8 cellular contexts compared by ENCODE assay signal in the genomic region with DNA sequence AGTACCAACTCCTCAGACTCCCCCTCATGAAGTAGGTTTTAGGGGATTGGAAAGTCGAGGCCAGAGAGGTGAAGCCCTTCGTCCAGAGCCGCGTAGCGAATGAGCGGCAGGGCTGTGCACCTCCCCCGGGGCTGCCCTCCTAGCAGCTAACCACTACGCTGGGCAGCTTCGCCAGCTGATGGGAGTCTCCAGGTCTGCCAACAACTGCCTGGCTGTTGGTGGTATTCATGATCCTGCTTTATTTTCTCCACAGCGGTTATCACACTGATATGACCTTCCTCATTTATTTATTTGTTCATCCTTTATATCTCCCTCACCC. TPM values are rescaled to one million over a fixed set of nuclear protein-coding genes. Genes with fewer than 3 reads are reported as not detected.
A peak's percentile ranks its signal among the peaks of the same experiment; 100 is the strongest.
DNase-seq lines count a peak whose midpoint lies in the region; ATAC-seq, FAIRE-seq and TF ChIP-seq lines count a peak whose summit lies in the region.

No MANE protein-coding gene starts in this region.

- no peak for DNase-seq in Calu3
- no peak for DNase-seq in NT2/D1 (ENCODE audit: low read depth, low spot score)
- no peak for DNase-seq in epithelial cell of proximal tubule (ENCODE audit: low read depth)
- DNase-seq in stimulated activated CD4-positive, alpha-beta T cell treated with anti-CD3 and anti-CD28 coated beads, Interleukin-2, amount 100 ng/mL, for 48 hours: no peak
- DNase-seq in RCC 7860 (ENCODE audit: low spot score): no peak
- no peak for DNase-seq in AG08395 (ENCODE audit: low spot score)

- peak overlapping the region; percentile 80 for H3K4me3 Mint-ChIP-seq in Calu3 (ENCODE audit: low read depth, unreplicated experiment)

- H3K27me3 ChIP-seq in NT2/D1 (ENCODE audit: insufficient read depth, insufficient read length) (peaks cover 23% of the 10 kb centered on the region), neutrophil (peaks cover 53% of the 10 kb centered on the region)

- FAIRE-seq in RCC 7860 (lab: Jason Lieb, UNC): no peak

- H3K9me3 Mint-ChIP-seq in Calu3 (ENCODE audit: low read depth, unreplicated experiment): no peaks in the 10 kb centered on the region

- no peak overlapping the region for H3K27ac ChIP-seq in neutrophil

- TF ChIP-seq CTCF in Calu3 (IDR thresholded peaks at IDR 0.05; ENCODE audit: unreplicated experiment) (no peak), epithelial cell of proximal tubule (conservative IDR thresholded peaks at IDR 0.05; ENCODE audit: low read depth, low read length) (no peak), neutrophil (IDR thresholded peaks at IDR 0.05) (no peak)

- no TSS peak for BruUV-seq in Calu3 (replicated peaks; lab: Mats Ljungman, UMichigan)

- H3K9ac ChIP-seq in NT2/D1 (ENCODE audit: insufficient read length, low read depth): peak overlapping the region; percentile 86

- peak overlapping the region; percentile 65 for H3K4me3 ChIP-seq in NT2/D1 (ENCODE audit: insufficient read length, low read depth)
- peak overlapping the region; percentile 59 for H3K4me3 ChIP-seq in epithelial cell of proximal tubule (ENCODE audit: low read depth, low read length)
- peak overlapping the region; percentile 69 to 75 for H3K4me3 ChIP-seq in neutrophil (ENCODE audit: low read depth in 1 of 2, low read length in 1 of 2)

- CTCF ChIA-PET in Calu3 (lab: Charles Lee): interaction anchor here (0.6 to 2.2 kb wide), 11 partner anchors 20 to 1020 kb away, joined by 3 to 17 read pairs (median 4); no protein-coding TSS in a partner anchor

- intact Hi-C loops in Calu3 (cut with micrococcal nuclease; ENCODE audit: unreplicated experiment): loop anchor here (5.0 to 10.0 kb wide), 5 partner anchors 107 to 968 kb away; partner anchors contain the start of genes ITFG1 and PHKB

- H3K36me3 Mint-ChIP-seq in Calu3 (ENCODE audit: insufficient read depth, unreplicated experiment): peaks cover 30% of the 10 kb centered on the region

- peaks cover 27% of the 10 kb centered on the region for H3K9me3 ChIP-seq in NT2/D1 (ENCODE audit: insufficient read depth, low read length)
- no peaks in the 10 kb centered on the region for H3K9me3 ChIP-seq in neutrophil

- no peak for ATAC-seq in GM21529 (IDR thresholded peaks at IDR 0.05; ENCODE audit: unreplicated experiment)

- peak overlapping the region; percentile 79 for H3K27ac Mint-ChIP-seq in Calu3 (ENCODE audit: unreplicated experiment)

- no peaks in the 10 kb centered on the region for H3K27me3 Mint-ChIP-seq in Calu3 (ENCODE audit: unreplicated experiment)

- H3K4me1 ChIP-seq in NT2/D1 (ENCODE audit: insufficient read depth, insufficient read length): no peaks in the 10 kb centered on the region
- H3K4me1 ChIP-seq in neutrophil (ENCODE audit: control insufficient read depth in 1 of 2, insufficient read depth in 1 of 2, low read depth in 1 of 2, low read length in 1 of 2): peaks cover 24 to 27% of the 10 kb centered on the region in 2 experiments

- peaks cover 18% of the 10 kb centered on the region for H3K4me1 Mint-ChIP-seq in Calu3 (ENCODE audit: low read depth, unreplicated experiment)

- H3K36me3 ChIP-seq in NT2/D1 (ENCODE audit: insufficient read depth, insufficient read length, low read length): peaks cover 2% of the 10 kb centered on the region
- no peaks in the 10 kb centered on the region for H3K36me3 ChIP-seq in neutrophil

RNA-seq across cellular contexts. Expression of gene NETO2, which starts 0.8 kb away (rescaled TPM):
- 75.8 and 83.5 TPM in 2 replicates for total RNA-seq in Calu3 (2022)
- total RNA-seq in epithelial cell of proximal tubule: 41.2 and 73.9 TPM in 2 replicates
